ENCODE assay signal across 1 cellular context in the genomic region with DNA sequence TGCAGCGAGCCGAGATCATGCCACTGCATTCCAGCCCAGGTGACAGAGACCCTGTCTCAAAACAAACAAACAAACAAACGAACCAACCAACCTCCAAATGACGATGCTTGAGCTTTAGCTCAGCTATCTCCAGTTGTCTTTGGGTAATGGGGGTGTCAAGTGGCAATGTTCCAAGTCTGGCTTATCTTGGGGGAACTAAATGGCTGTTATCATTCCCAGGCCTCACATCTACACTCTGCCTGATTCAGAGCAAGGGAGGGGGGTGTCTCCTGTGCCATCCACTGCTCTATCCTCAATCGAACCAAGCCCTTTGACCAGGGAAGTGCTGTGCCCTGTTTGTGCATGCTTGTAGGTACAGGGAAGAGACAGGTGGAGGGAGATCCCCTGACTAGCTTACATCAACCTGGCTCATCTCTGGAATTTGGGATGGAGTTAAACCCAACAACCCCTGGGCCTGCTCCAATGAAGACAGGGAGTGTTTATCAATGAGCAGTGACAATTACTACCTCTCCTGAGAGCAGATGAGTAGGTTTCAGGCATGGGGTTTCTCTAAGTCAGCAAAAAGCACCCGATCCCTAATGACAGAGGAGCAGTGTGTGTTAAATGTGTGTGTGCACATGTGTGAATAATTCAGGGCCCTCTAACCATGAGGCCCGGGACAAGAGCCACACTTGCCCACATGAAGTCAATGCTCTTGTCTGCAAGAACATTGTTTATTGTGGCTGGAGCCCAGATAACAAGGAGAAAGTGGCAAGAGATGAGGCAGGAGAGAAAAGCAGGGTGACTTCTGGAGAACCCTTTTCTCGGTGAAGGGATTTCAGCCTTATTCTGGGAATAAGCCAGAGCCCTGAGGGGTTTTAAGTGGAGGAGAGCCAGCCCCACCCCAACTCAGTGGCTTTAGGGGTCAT.
TF ChIP-seq lines count a peak whose summit lies in the region.

No MANE protein-coding gene starts in this region.

TF ChIP-seq in K562, 482 proteins besides CTCF, POLR2A, EP300 and RAD21 (continued from another document and continues in another):
- TF ChIP-seq, protein P1, sequence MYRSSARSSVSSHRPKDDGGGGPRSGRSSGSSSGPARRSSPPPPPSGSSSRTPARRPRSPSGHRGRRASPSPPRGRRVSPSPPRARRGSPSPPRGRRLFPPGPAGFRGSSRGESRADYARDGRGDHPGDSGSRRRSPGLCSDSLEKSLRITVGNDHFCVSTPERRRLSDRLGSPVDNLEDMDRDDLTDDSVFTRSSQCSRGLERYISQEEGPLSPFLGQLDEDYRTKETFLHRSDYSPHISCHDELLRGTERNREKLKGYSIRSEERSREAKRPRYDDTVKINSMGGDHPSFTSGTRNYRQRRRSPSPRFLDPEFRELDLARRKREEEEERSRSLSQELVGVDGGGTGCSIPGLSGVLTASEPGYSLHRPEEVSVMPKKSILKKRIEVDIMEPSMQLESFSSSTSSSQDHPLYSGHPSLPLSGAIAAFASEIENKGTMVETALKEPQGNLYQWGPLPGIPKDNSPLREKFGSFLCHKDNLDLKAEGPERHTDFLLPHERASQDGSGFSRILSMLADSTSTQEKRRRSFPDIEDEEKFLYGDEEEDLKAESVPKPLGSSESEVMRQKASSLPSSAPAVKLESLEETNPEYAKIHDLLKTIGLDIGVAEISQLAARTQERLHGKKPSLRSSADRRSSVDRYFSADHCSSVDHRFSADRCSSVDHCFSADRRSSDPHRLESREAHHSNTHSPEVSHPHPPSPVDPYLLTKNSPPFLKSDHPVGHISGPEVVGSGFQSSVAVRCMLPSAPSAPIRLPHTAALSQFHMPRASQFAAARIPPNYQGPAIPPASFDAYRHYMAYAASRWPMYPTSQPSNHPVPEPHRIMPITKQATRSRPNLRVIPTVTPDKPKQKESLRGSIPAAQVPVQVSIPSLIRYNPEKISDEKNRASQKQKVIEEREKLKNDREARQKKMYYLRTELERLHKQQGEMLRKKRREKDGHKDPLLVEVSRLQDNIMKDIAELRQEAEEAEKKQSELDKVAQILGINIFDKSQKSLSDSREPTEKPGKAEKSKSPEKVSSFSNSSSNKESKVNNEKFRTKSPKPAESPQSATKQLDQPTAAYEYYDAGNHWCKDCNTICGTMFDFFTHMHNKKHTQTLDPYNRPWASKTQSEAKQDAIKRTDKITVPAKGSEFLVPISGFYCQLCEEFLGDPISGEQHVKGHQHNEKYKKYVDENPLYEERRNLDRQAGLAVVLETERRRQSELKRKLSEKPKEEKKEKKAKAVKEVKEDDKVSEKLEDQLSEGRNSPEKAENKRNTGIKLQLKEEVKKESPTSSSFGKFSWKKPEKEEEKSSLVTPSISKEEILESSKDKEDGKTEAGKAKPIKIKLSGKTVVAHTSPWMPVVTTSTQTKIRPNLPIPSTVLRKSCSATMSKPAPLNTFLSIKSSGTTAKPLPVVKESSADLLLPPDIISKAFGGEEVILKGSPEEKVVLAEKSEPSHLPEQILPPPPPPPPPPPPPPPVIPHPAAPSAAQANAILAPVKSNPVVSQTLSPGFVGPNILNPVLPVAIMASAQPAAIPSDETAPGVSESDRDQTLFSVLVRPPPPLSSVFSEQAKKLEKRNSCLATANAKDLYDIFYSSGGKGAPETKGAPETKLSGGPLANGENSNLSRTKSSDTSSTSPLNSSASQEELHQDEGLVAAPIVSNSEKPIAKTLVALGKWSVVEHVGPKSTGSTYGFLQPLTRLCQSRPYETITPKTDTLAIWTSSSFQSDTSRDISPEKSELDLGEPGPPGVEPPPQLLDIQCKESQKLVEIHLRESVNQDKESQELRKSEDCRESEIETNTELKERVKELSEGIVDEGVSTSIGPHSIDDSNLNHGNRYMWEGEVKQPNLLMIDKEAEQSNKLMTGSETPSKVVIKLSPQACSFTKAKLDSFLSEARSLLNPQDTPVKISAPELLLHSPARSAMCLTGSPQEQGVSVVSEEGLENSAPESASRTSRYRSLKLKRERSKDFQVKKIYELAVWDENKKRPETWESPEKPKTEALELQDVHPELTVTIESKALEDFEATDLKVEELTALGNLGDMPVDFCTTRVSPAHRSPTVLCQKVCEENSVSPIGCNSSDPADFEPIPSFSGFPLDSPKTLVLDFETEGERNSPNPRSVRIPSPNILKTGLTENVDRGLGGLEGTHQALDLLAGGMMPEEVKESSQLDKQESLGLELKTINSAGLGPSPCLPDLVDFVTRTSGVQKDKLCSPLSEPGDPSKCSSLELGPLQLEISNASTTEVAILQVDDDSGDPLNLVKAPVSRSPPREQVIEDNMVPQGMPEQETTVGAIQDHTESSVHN (IDR thresholded peaks at IDR 0.05; ENCODE audit: borderline replicate concordance in 1 of 2, low read depth in 1 of 2) = no peak
- 0 out of 2 replicates have a peak, but pooled peaks have one; percentile 27 for TF ChIP-seq TAF7 (tag; IDR thresholded peaks at IDR 0.05)
- TF ChIP-seq NR2C2 (CRISPR knock-in tag; IDR thresholded peaks at IDR 0.05) = no peak
- TF ChIP-seq NR2C2 (tag; IDR thresholded peaks at IDR 0.05) = no peak
- TF ChIP-seq, protein P2, sequence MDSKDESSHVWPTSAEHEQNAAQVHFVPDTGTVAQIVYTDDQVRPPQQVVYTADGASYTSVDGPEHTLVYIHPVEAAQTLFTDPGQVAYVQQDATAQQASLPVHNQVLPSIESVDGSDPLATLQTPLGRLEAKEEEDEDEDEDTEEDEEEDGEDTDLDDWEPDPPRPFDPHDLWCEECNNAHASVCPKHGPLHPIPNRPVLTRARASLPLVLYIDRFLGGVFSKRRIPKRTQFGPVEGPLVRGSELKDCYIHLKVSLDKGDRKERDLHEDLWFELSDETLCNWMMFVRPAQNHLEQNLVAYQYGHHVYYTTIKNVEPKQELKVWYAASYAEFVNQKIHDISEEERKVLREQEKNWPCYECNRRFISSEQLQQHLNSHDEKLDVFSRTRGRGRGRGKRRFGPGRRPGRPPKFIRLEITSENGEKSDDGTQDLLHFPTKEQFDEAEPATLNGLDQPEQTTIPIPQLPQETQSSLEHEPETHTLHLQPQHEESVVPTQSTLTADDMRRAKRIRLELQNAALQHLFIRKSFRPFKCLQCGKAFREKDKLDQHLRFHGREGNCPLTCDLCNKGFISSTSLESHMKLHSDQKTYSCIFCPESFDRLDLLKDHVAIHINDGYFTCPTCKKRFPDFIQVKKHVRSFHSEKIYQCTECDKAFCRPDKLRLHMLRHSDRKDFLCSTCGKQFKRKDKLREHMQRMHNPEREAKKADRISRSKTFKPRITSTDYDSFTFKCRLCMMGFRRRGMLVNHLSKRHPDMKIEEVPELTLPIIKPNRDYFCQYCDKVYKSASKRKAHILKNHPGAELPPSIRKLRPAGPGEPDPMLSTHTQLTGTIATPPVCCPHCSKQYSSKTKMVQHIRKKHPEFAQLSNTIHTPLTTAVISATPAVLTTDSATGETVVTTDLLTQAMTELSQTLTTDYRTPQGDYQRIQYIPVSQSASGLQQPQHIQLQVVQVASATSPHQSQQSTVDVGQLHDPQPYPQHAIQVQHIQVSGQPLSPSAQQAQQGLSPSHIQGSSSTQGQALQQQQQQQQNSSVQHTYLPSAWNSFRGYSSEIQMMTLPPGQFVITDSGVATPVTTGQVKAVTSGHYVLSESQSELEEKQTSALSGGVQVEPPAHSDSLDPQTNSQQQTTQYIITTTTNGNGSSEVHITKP (IDR thresholded peaks at IDR 0.05; ENCODE audit: partially characterized antibody) = peak; percentile 57
- TF ChIP-seq, protein P3, sequence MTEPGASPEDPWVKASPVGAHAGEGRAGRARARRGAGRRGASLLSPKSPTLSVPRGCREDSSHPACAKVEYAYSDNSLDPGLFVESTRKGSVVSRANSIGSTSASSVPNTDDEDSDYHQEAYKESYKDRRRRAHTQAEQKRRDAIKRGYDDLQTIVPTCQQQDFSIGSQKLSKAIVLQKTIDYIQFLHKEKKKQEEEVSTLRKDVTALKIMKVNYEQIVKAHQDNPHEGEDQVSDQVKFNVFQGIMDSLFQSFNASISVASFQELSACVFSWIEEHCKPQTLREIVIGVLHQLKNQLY (CRISPR knock-in tag; conservative IDR thresholded peaks at IDR 0.05) = no peak
- TF ChIP-seq, protein P4, sequence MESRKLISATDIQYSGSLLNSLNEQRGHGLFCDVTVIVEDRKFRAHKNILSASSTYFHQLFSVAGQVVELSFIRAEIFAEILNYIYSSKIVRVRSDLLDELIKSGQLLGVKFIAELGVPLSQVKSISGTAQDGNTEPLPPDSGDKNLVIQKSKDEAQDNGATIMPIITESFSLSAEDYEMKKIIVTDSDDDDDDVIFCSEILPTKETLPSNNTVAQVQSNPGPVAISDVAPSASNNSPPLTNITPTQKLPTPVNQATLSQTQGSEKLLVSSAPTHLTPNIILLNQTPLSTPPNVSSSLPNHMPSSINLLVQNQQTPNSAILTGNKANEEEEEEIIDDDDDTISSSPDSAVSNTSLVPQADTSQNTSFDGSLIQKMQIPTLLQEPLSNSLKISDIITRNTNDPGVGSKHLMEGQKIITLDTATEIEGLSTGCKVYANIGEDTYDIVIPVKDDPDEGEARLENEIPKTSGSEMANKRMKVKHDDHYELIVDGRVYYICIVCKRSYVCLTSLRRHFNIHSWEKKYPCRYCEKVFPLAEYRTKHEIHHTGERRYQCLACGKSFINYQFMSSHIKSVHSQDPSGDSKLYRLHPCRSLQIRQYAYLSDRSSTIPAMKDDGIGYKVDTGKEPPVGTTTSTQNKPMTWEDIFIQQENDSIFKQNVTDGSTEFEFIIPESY (CRISPR knock-in tag; IDR thresholded peaks at IDR 0.05) = no peak
- TF ChIP-seq JUND (IDR thresholded peaks at IDR 0.05; ENCODE audit: borderline replicate concordance, low read depth, low read length) = 0 out of 2 replicates have a peak, but pooled peaks have one; percentile 7
- no peak for TF ChIP-seq JUND (tag; IDR thresholded peaks at IDR 0.05; ENCODE audit: borderline replicate concordance, low read depth, low read length)
- TF ChIP-seq, protein P5, sequence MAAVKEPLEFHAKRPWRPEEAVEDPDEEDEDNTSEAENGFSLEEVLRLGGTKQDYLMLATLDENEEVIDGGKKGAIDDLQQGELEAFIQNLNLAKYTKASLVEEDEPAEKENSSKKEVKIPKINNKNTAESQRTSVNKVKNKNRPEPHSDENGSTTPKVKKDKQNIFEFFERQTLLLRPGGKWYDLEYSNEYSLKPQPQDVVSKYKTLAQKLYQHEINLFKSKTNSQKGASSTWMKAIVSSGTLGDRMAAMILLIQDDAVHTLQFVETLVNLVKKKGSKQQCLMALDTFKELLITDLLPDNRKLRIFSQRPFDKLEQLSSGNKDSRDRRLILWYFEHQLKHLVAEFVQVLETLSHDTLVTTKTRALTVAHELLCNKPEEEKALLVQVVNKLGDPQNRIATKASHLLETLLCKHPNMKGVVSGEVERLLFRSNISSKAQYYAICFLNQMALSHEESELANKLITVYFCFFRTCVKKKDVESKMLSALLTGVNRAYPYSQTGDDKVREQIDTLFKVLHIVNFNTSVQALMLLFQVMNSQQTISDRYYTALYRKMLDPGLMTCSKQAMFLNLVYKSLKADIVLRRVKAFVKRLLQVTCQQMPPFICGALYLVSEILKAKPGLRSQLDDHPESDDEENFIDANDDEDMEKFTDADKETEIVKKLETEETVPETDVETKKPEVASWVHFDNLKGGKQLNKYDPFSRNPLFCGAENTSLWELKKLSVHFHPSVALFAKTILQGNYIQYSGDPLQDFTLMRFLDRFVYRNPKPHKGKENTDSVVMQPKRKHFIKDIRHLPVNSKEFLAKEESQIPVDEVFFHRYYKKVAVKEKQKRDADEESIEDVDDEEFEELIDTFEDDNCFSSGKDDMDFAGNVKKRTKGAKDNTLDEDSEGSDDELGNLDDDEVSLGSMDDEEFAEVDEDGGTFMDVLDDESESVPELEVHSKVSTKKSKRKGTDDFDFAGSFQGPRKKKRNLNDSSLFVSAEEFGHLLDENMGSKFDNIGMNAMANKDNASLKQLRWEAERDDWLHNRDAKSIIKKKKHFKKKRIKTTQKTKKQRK (IDR thresholded peaks at IDR 0.05; ENCODE audit: borderline replicate concordance, low read depth, low read length) = no peak
- TF ChIP-seq HNRNPUL1 (IDR thresholded peaks at IDR 0.05; ENCODE audit: low read length) = no peak
- no peak for TF ChIP-seq ZNF263 (CRISPR knock-in tag; IDR thresholded peaks at IDR 0.05; ENCODE audit: borderline replicate concordance)
- no peak for TF ChIP-seq ZNF696 (CRISPR knock-in tag; conservative IDR thresholded peaks at IDR 0.05)
- TF ChIP-seq, protein P6, sequence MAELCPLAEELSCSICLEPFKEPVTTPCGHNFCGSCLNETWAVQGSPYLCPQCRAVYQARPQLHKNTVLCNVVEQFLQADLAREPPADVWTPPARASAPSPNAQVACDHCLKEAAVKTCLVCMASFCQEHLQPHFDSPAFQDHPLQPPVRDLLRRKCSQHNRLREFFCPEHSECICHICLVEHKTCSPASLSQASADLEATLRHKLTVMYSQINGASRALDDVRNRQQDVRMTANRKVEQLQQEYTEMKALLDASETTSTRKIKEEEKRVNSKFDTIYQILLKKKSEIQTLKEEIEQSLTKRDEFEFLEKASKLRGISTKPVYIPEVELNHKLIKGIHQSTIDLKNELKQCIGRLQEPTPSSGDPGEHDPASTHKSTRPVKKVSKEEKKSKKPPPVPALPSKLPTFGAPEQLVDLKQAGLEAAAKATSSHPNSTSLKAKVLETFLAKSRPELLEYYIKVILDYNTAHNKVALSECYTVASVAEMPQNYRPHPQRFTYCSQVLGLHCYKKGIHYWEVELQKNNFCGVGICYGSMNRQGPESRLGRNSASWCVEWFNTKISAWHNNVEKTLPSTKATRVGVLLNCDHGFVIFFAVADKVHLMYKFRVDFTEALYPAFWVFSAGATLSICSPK (IDR thresholded peaks at IDR 0.05; ENCODE audit: borderline replicate concordance) = no peak
- TF ChIP-seq, protein P7, sequence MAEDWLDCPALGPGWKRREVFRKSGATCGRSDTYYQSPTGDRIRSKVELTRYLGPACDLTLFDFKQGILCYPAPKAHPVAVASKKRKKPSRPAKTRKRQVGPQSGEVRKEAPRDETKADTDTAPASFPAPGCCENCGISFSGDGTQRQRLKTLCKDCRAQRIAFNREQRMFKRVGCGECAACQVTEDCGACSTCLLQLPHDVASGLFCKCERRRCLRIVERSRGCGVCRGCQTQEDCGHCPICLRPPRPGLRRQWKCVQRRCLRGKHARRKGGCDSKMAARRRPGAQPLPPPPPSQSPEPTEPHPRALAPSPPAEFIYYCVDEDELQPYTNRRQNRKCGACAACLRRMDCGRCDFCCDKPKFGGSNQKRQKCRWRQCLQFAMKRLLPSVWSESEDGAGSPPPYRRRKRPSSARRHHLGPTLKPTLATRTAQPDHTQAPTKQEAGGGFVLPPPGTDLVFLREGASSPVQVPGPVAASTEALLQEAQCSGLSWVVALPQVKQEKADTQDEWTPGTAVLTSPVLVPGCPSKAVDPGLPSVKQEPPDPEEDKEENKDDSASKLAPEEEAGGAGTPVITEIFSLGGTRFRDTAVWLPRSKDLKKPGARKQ (CRISPR knock-in tag; IDR thresholded peaks at IDR 0.05) = no peak
- TF ChIP-seq COPS2 (conservative IDR thresholded peaks at IDR 0.05) = no peak
- no peak for TF ChIP-seq ZNF146 (CRISPR knock-in tag; IDR thresholded peaks at IDR 0.05; ENCODE audit: unreplicated experiment)
- TF ChIP-seq ZNF184 (CRISPR knock-in tag; IDR thresholded peaks at IDR 0.05) = no peak
- no peak for TF ChIP-seq ETV5 (CRISPR knock-in tag; IDR thresholded peaks at IDR 0.05; ENCODE audit: low read depth)
- no peak for TF ChIP-seq HDAC6 (IDR thresholded peaks at IDR 0.05; ENCODE audit: low read depth, low read length)
- no peak for TF ChIP-seq JUNB (CRISPR knock-in tag; conservative IDR thresholded peaks at IDR 0.05)
- TF ChIP-seq MAZ (CRISPR knock-in tag; conservative IDR thresholded peaks at IDR 0.05 in 1 of 2, IDR thresholded peaks at IDR 0.05 in 1 of 2) = peak in 1 of 2 experiments; percentile 22; a peak in 1 of 4 replicates
- TF ChIP-seq, protein P8, sequence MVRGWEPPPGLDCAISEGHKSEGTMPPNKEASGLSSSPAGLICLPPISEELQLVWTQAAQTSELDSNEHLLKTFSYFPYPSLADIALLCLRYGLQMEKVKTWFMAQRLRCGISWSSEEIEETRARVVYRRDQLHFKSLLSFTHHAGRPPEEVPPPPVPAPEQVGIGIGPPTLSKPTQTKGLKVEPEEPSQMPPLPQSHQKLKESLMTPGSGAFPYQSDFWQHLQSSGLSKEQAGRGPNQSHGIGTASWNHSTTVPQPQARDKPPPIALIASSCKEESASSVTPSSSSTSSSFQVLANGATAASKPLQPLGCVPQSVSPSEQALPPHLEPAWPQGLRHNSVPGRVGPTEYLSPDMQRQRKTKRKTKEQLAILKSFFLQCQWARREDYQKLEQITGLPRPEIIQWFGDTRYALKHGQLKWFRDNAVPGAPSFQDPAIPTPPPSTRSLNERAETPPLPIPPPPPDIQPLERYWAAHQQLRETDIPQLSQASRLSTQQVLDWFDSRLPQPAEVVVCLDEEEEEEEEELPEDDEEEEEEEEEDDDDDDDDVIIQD (CRISPR knock-in tag; IDR thresholded peaks at IDR 0.05) = no peak
